In genomic region chr11:47143322-47143721, GRCh38 we compare ENCODE assay signal across 9 cellular contexts. TPM values are rescaled to one million over a fixed set of nuclear protein-coding genes. Genes with fewer than 3 reads are reported as not detected.
DNase-seq lines count a peak whose midpoint lies in the region; ATAC-seq and TF ChIP-seq lines count a peak whose summit lies in the region.
"Had no signal": no experiment of that assay in that cellular context is flagged by ENCODE, and none has a peak within 500 bp of the region (broad histone marks: within the 10 kb centered on the region; RNA-seq: fewer than 3 reads in every experiment).

No MANE protein-coding gene starts in this region.

- intact Hi-C loops in activated naive CD4-positive, alpha-beta T cell treated with anti-CD3 and anti-CD28 coated beads for 36 hours (cut with micrococcal nuclease) = no loop called here

- H3K27ac Mint-ChIP-seq in nephron progenitor cell = peak overlapping the region; percentile 60
- no peak overlapping the region for H3K27ac Mint-ChIP-seq in activated T-helper 17 cell treated with anti-CD3 and anti-CD28 coated beads, Interleukin-2, amount 50 U/mL, for 72 hours
- no peak overlapping the region for H3K27ac Mint-ChIP-seq in activated naive CD4-positive, alpha-beta T cell treated with anti-CD3 and anti-CD28 coated beads for 36 hours

- H3K36me3 Mint-ChIP-seq in nephron progenitor cell (ENCODE audit: low read depth) = peaks cover 27% of the 10 kb centered on the region
- H3K36me3 Mint-ChIP-seq in activated T-helper 17 cell treated with anti-CD3 and anti-CD28 coated beads, Interleukin-2, amount 50 U/mL, for 72 hours (ENCODE audit: low read depth) = peaks cover 1% of the 10 kb centered on the region
- no peaks in the 10 kb centered on the region for H3K36me3 Mint-ChIP-seq in activated naive CD4-positive, alpha-beta T cell treated with anti-CD3 and anti-CD28 coated beads for 36 hours (ENCODE audit: low read depth)

- peaks cover 18% of the 10 kb centered on the region for H3K4me1 Mint-ChIP-seq in nephron progenitor cell
- H3K4me1 Mint-ChIP-seq in activated T-helper 17 cell treated with anti-CD3 and anti-CD28 coated beads, Interleukin-2, amount 50 U/mL, for 72 hours = no peaks in the 10 kb centered on the region
- H3K4me1 Mint-ChIP-seq in activated naive CD4-positive, alpha-beta T cell treated with anti-CD3 and anti-CD28 coated beads for 36 hours (ENCODE audit: low read depth) = no peaks in the 10 kb centered on the region

- no peaks in the 10 kb centered on the region for H3K27me3 Mint-ChIP-seq in nephron progenitor cell (ENCODE audit: low read depth, poor library complexity)
- H3K27me3 Mint-ChIP-seq in activated T-helper 17 cell treated with anti-CD3 and anti-CD28 coated beads, Interleukin-2, amount 50 U/mL, for 72 hours = no peaks in the 10 kb centered on the region
- H3K27me3 Mint-ChIP-seq in activated naive CD4-positive, alpha-beta T cell treated with anti-CD3 and anti-CD28 coated beads for 36 hours (ENCODE audit: low read depth) = no peaks in the 10 kb centered on the region

- TF ChIP-seq CTCF in nephron progenitor cell (IDR thresholded peaks at IDR 0.05) = no peak

- CTCF ChIA-PET in activated naive CD4-positive, alpha-beta T cell treated with anti-CD3 and anti-CD28 coated beads for 36 hours (lab: Charles Lee) = interaction anchor here (1.1 to 1.3 kb wide), 2 partner anchors 9 kb away, joined by 3 to 4 read pairs; no protein-coding TSS in a partner anchor

- no peak overlapping the region for H3K4me3 Mint-ChIP-seq in nephron progenitor cell
- H3K4me3 Mint-ChIP-seq in activated T-helper 17 cell treated with anti-CD3 and anti-CD28 coated beads, Interleukin-2, amount 50 U/mL, for 72 hours = no peak overlapping the region
- H3K4me3 Mint-ChIP-seq in activated naive CD4-positive, alpha-beta T cell treated with anti-CD3 and anti-CD28 coated beads for 36 hours = no peak overlapping the region

- H3K9me3 Mint-ChIP-seq in nephron progenitor cell = no peaks in the 10 kb centered on the region
- H3K9me3 Mint-ChIP-seq in activated T-helper 17 cell treated with anti-CD3 and anti-CD28 coated beads, Interleukin-2, amount 50 U/mL, for 72 hours = no peaks in the 10 kb centered on the region
- no peaks in the 10 kb centered on the region for H3K9me3 Mint-ChIP-seq in activated naive CD4-positive, alpha-beta T cell treated with anti-CD3 and anti-CD28 coated beads for 36 hours

- no peak for ATAC-seq in activated T-helper 17 cell treated with anti-CD3 and anti-CD28 coated beads, Interleukin-2, amount 50 U/mL, for 72 hours (replicated peaks)
- ATAC-seq in HG03108 (IDR thresholded peaks at IDR 0.05; ENCODE audit: unreplicated experiment) = no peak

- DNase-seq in DMS53 (lab: John Stamatoyannopoulos, UW) = peak; percentile 92
- DNase-seq in NCI-H774 (lab: John Stamatoyannopoulos, UW) = peak; percentile 23
- peak; percentile 59 for DNase-seq in fibroblast of gingiva (ENCODE audit: low read depth)
- DNase-seq in nephron progenitor cell = no peak
- no peak for DNase-seq in activated naive CD4-positive, alpha-beta T cell treated with anti-CD3 and anti-CD28 coated beads for 36 hours
- DNase-seq in NCI-H128 (lab: John Stamatoyannopoulos, UW; ENCODE audit: unreplicated experiment) = no peak
- DNase-seq: activated CD8-positive, alpha-beta memory T cell treated with anti-CD3 and anti-CD28 coated beads, Interleukin-2, amount 50 U/mL, for 4 hours had no signal

RNA-seq across cellular contexts. Expression of gene ARFGAP2, which starts 33.4 kb away (rescaled TPM):
- 10 to 100 TPM; 70.0 to 96.9 TPM for total RNA-seq in activated T-helper 17 cell treated with anti-CD3 and anti-CD28 coated beads, Interleukin-2, amount 50 U/mL, for 72 hours
- 10 to 100 TPM; 75.1 to 78.7 TPM for total RNA-seq in activated naive CD4-positive, alpha-beta T cell treated with anti-CD3 and anti-CD28 coated beads for 36 hours

RNA-seq across cellular contexts. Expression of gene PACSIN3, which starts 42.9 kb away (rescaled TPM):
- total RNA-seq in activated T-helper 17 cell treated with anti-CD3 and anti-CD28 coated beads, Interleukin-2, amount 50 U/mL, for 72 hours = 1 to 10 TPM; 3.2 to 3.5 TPM
- total RNA-seq in activated naive CD4-positive, alpha-beta T cell treated with anti-CD3 and anti-CD28 coated beads for 36 hours = 1 to 10 TPM; 6.5 to 7.2 TPM

Comparison
In these comparisons a context has a peak if more than half of its experiments do, and no peak if none do; other contexts are left out.
1. DNase-seq: peak in DMS53 (single experiment), NCI-H774 (single experiment) and fibroblast of gingiva (single experiment); none in nephron progenitor cell (single experiment), activated naive CD4-positive, alpha-beta T cell treated with anti-CD3 and anti-CD28 coated beads for 36 hours (single experiment) and NCI-H128 (single experiment).